Comparison of ENCODE assay signal across 8 cellular contexts in genomic region chr11:17352925-17353227, GRCh38. TPM values are rescaled to one million over a fixed set of nuclear protein-coding genes. Genes with fewer than 3 reads are reported as not detected.
A peak's percentile ranks its signal among the peaks of the same experiment; 100 is the strongest.
DNase-seq lines count a peak whose midpoint lies in the region; ATAC-seq and TF ChIP-seq lines count a peak whose summit lies in the region.

No MANE protein-coding gene starts in this region.

- H2AFZ ChIP-seq in GM23248: peak overlapping the region; percentile 96
- peak overlapping the region; percentile 97 for H2AFZ ChIP-seq in neuron (ENCODE audit: low read depth, low read length)

- in situ Hi-C loops in GM23248 (cut with MboI): no loop called here

- no peaks in the 10 kb centered on the region for H3K9me3 ChIP-seq in CD8-positive, alpha-beta T cell (ENCODE audit: low read length)
- no peaks in the 10 kb centered on the region for H3K9me3 ChIP-seq in GM23248 (ENCODE audit: low read depth)
- H3K9me3 ChIP-seq in neuron (ENCODE audit: low read length): peaks cover 2% of the 10 kb centered on the region

- peak in 5 of 7 experiments; percentile 11 to 59 (median 44) for DNase-seq in CD8-positive, alpha-beta T cell
- peak; percentile 64 for DNase-seq in GM23248
- peak; percentile 40 for DNase-seq in NCI-H510A treated with DMSO at 0.1 percent for 48 hours (lab: John Stamatoyannopoulos, UW)
- peak; percentile 14 for DNase-seq in activated T-helper 1 cell treated with anti-CD3 and anti-CD28 coated beads, Interleukin-12 subunit alpha, Interleukin-12 subunit beta, Interleukin-2, Interleukin-4 antibody, amounts not matched to agents 30 ng/mL and 10 ng/mL and 1 ng/mL, durations not matched to agents 14 hours and 24 hours and 36 hours (ENCODE audit: low spot score)
- peak; percentile 56 for DNase-seq in fibroblast of pulmonary artery (ENCODE audit: low read depth)
- DNase-seq in ureter (ENCODE audit: low spot score): no peak

- H3K27me3 ChIP-seq in CD8-positive, alpha-beta T cell (ENCODE audit: insufficient read depth, low read length): no peaks in the 10 kb centered on the region
- H3K27me3 ChIP-seq in GM23248 (replicated peaks; ENCODE audit: insufficient read depth) (no peaks in the 10 kb centered on the region), neuron (ENCODE audit: insufficient read depth, low read length) (no peaks in the 10 kb centered on the region)

- WGBS in GM23248 (ENCODE audit: low coverage in 1 of 2, low lambda C conversion rate in 2 of 2, missing lambda C conversion rate in 2 of 2), 2 experiments: 0 to 2% methylated on average over 16 of the region's 16 CpGs

- peak overlapping the region; percentile 91 for H3K4me3 Mint-ChIP-seq in CD8-positive, alpha-beta T cell
- peak overlapping the region; percentile 93 for H3K4me3 Mint-ChIP-seq in activated T-helper 1 cell treated with anti-CD3 and anti-CD28 coated beads, Interleukin-12 subunit alpha, Interleukin-12 subunit beta, Interleukin-2, Interleukin-4 antibody, amounts not matched to agents 30 ng/mL and 10 ng/mL and 1 ng/mL, durations not matched to agents 14 hours and 24 hours and 36 hours

- H3K9me2 ChIP-seq in GM23248 (ENCODE audit: insufficient read depth): no peaks in the 10 kb centered on the region

- H3K36me3 Mint-ChIP-seq in CD8-positive, alpha-beta T cell: peaks cover 19% of the 10 kb centered on the region
- no peaks in the 10 kb centered on the region for H3K36me3 Mint-ChIP-seq in activated T-helper 1 cell treated with anti-CD3 and anti-CD28 coated beads, Interleukin-12 subunit alpha, Interleukin-12 subunit beta, Interleukin-2, Interleukin-4 antibody, amounts not matched to agents 30 ng/mL and 10 ng/mL and 1 ng/mL, durations not matched to agents 14 hours and 24 hours and 36 hours (ENCODE audit: low read depth)

- H4K20me1 ChIP-seq in GM23248 (ENCODE audit: insufficient read depth): no peaks in the 10 kb centered on the region

- POLR2A ChIA-PET in CD8-positive, alpha-beta T cell (lab: Charles Lee): interaction anchor here (0.9 to 3.2 kb wide), 4 partner anchors 67 to 145 kb away, joined by 3 to 19 read pairs (median 4); partner anchors contain the start of genes NUCB2 and PIK3C2A

- H3K4me1 Mint-ChIP-seq in CD8-positive, alpha-beta T cell (ENCODE audit: low read depth): peaks cover 30% of the 10 kb centered on the region
- peaks cover 40% of the 10 kb centered on the region for H3K4me1 Mint-ChIP-seq in activated T-helper 1 cell treated with anti-CD3 and anti-CD28 coated beads, Interleukin-12 subunit alpha, Interleukin-12 subunit beta, Interleukin-2, Interleukin-4 antibody, amounts not matched to agents 30 ng/mL and 10 ng/mL and 1 ng/mL, durations not matched to agents 14 hours and 24 hours and 36 hours (ENCODE audit: low read depth)

- H3K27me3 Mint-ChIP-seq in CD8-positive, alpha-beta T cell (ENCODE audit: low read depth): no peaks in the 10 kb centered on the region
- H3K27me3 Mint-ChIP-seq in activated T-helper 1 cell treated with anti-CD3 and anti-CD28 coated beads, Interleukin-12 subunit alpha, Interleukin-12 subunit beta, Interleukin-2, Interleukin-4 antibody, amounts not matched to agents 30 ng/mL and 10 ng/mL and 1 ng/mL, durations not matched to agents 14 hours and 24 hours and 36 hours (ENCODE audit: insufficient read depth): peaks cover 40% of the 10 kb centered on the region

- peak overlapping the region; percentile 89 for H3K9ac ChIP-seq in GM23248

- intact Hi-C loops in CD8-positive, alpha-beta T cell (cut with DNase I, micrococcal nuclease): loop anchor here (1.0 to 10.0 kb wide), 6 partner anchors 66 to 618 kb away; partner anchors contain the start of genes RPS13 (in 2 of the 2), C11orf58 (in 1 of the 2), NUCB2 (in 1 of the 2) and PIK3C2A (in 1 of the 2)
- intact Hi-C loops in activated T-helper 1 cell treated with anti-CD3 and anti-CD28 coated beads, Interleukin-12 subunit alpha, Interleukin-12 subunit beta, Interleukin-2, Interleukin-4 antibody, amounts not matched to agents 30 ng/mL and 10 ng/mL and 1 ng/mL, durations not matched to agents 14 hours and 24 hours and 36 hours (cut with micrococcal nuclease): loop anchor here (1.0 to 5.0 kb wide), 8 partner anchors 9 to 1279 kb away; partner anchors contain the start of genes C11orf58, LDHA and SPTY2D1

- peaks cover 2% of the 10 kb centered on the region for H3K9me3 Mint-ChIP-seq in CD8-positive, alpha-beta T cell
- H3K9me3 Mint-ChIP-seq in activated T-helper 1 cell treated with anti-CD3 and anti-CD28 coated beads, Interleukin-12 subunit alpha, Interleukin-12 subunit beta, Interleukin-2, Interleukin-4 antibody, amounts not matched to agents 30 ng/mL and 10 ng/mL and 1 ng/mL, durations not matched to agents 14 hours and 24 hours and 36 hours: no peaks in the 10 kb centered on the region

- peak; percentile 34 for ATAC-seq in CD8-positive, alpha-beta T cell
- ATAC-seq in HG02588 (IDR thresholded peaks at IDR 0.05; ENCODE audit: unreplicated experiment): no peak

- TF ChIP-seq CTCF in CD8-positive, alpha-beta T cell (IDR thresholded peaks at IDR 0.05): no peak
- TF ChIP-seq CTCF in fibroblast of pulmonary artery (IDR thresholded peaks at IDR 0.05; ENCODE audit: low read length, missing control alignments): no peak

- H3K27ac ChIP-seq in CD8-positive, alpha-beta T cell (ENCODE audit: low read depth, low read length): peak overlapping the region; percentile 35
- H3K27ac ChIP-seq in GM23248: peak overlapping the region; percentile 82

- peak overlapping the region; percentile 90 for H3K27ac Mint-ChIP-seq in CD8-positive, alpha-beta T cell
- peak overlapping the region; percentile 94 for H3K27ac Mint-ChIP-seq in activated T-helper 1 cell treated with anti-CD3 and anti-CD28 coated beads, Interleukin-12 subunit alpha, Interleukin-12 subunit beta, Interleukin-2, Interleukin-4 antibody, amounts not matched to agents 30 ng/mL and 10 ng/mL and 1 ng/mL, durations not matched to agents 14 hours and 24 hours and 36 hours

- CTCF ChIA-PET in CD8-positive, alpha-beta T cell (lab: Charles Lee): interaction anchor here (0.8 to 2.3 kb wide), 4 partner anchors 54 to 92 kb away, joined by 3 to 8 read pairs (median 4); no protein-coding TSS in a partner anchor

- no peaks in the 10 kb centered on the region for H3K36me3 ChIP-seq in CD8-positive, alpha-beta T cell (ENCODE audit: insufficient read depth, low read length)
- H3K36me3 ChIP-seq in GM23248 (ENCODE audit: low read depth) (no peaks in the 10 kb centered on the region), neuron (ENCODE audit: insufficient read depth, low read length) (peaks cover 10% of the 10 kb centered on the region)

- H3K4me2 ChIP-seq in GM23248 (ENCODE audit: unreplicated experiment): peak overlapping the region; percentile 96

- peaks cover 20% of the 10 kb centered on the region for H3K4me1 ChIP-seq in CD8-positive, alpha-beta T cell (ENCODE audit: insufficient read depth, low read length)
- H3K4me1 ChIP-seq in GM23248 (ENCODE audit: insufficient read depth) (peaks cover 9% of the 10 kb centered on the region; the same call in 1 of the 2 replicates), neuron (ENCODE audit: insufficient read depth, low read length) (peaks cover 12% of the 10 kb centered on the region)

- H3F3A ChIP-seq in GM23248 (ENCODE audit: insufficient read depth): peaks cover 22% of the 10 kb centered on the region

- peak overlapping the region; percentile 57 for H3K4me3 ChIP-seq in CD8-positive, alpha-beta T cell (ENCODE audit: low read depth, low read length)
- peak overlapping the region; percentile 90 for H3K4me3 ChIP-seq in GM23248
- peak overlapping the region; percentile 71 for H3K4me3 ChIP-seq in fibroblast of pulmonary artery (replicated peaks; ENCODE audit: low read depth, low read length)
- peak overlapping the region; percentile 88 for H3K4me3 ChIP-seq in neuron (ENCODE audit: low read length)

- H3K79me2 ChIP-seq in GM23248 (ENCODE audit: insufficient read depth): no peaks in the 10 kb centered on the region

RNA-seq across cellular contexts. Expression of gene NCR3LG1, which starts 1.3 kb away (rescaled TPM):
- 10 to 100 TPM; 11.2 TPM for total RNA-seq in CD8-positive, alpha-beta T cell
- total RNA-seq in GM23248 (2014; rRNA removed; shearing (Covaris generic)): 1.3 and 5.1 TPM in 2 replicates
- 0.83 and 1.0 TPM in 2 replicates for polyA plus RNA-seq in GM23248 (2016; fragmentation: Nextera tagmentation; extraction: Ambion mirVana)
- total RNA-seq in activated T-helper 1 cell treated with anti-CD3 and anti-CD28 coated beads, Interleukin-12 subunit alpha, Interleukin-12 subunit beta, Interleukin-2, Interleukin-4 antibody, amounts not matched to agents 30 ng/mL and 10 ng/mL and 1 ng/mL, durations not matched to agents 14 hours and 24 hours and 36 hours: 8.2 and 8.6 TPM in 2 replicates
- 3.4 TPM for total RNA-seq in ureter

RNA-seq across cellular contexts. Expression of gene KCNJ11, which starts 35.6 kb away (rescaled TPM):
- total RNA-seq in CD8-positive, alpha-beta T cell: under 1 TPM; 0.73 to 0.83 TPM
- total RNA-seq in GM23248 (2014; rRNA removed; shearing (Covaris generic)): not detected in 2 replicates
- polyA plus RNA-seq in GM23248 (2016; fragmentation: Nextera tagmentation; extraction: Ambion mirVana): not detected in 2 replicates
- 1.4 and 1.6 TPM in 2 replicates for total RNA-seq in activated T-helper 1 cell treated with anti-CD3 and anti-CD28 coated beads, Interleukin-12 subunit alpha, Interleukin-12 subunit beta, Interleukin-2, Interleukin-4 antibody, amounts not matched to agents 30 ng/mL and 10 ng/mL and 1 ng/mL, durations not matched to agents 14 hours and 24 hours and 36 hours
- total RNA-seq in ureter: 0.70 TPM
